ENCODE assay signal across 20 cellular contexts in genomic region chr12:19196959-19197630, GRCh38.
DNase-seq lines count a peak whose midpoint lies in the region; ATAC-seq, FAIRE-seq and TF ChIP-seq lines count a peak whose summit lies in the region.
"Had no signal": no experiment of that assay in that cellular context is flagged by ENCODE, and none has a peak within 500 bp of the region (broad histone marks: within the 10 kb centered on the region; RNA-seq: fewer than 3 reads in every experiment).

No MANE protein-coding gene starts in this region.

- no peak for TF ChIP-seq RAD21 in H1 (IDR thresholded peaks at IDR 0.05 in 1 of 2, conservative IDR thresholded peaks at IDR 0.05 in 1 of 2; ENCODE audit: low read depth in 2 of 2, low read length in 2 of 2)

- H3K27me3 ChIP-seq in H1 (replicated peaks in 1 of 4; ENCODE audit: control insufficient read depth in 3 of 4, extremely low read depth in 1 of 4, insufficient read depth in 3 of 4, low read length in 3 of 4): no peaks in the 10 kb centered on the region
- H3K27me3 ChIP-seq in thyroid gland: no peaks in the 10 kb centered on the region
- H3K27me3 ChIP-seq: ascending aorta, neural progenitor cell, SJSA1 had no signal

- H3K4me1 ChIP-seq in H1 (replicated peaks in 1 of 4; ENCODE audit: control insufficient read depth in 3 of 4, insufficient read depth in 4 of 4, low read length in 3 of 4): peaks cover 0 to 3% (median 0%) of the 10 kb centered on the region in 4 experiments; a peak in 2 of 7 replicates
- H3K4me1 ChIP-seq in thyroid gland: no peaks in the 10 kb centered on the region

- H3K4me2 ChIP-seq in H1 (ENCODE audit: insufficient read depth in 1 of 2, low read depth in 2 of 2, low read length in 2 of 2): no peak overlapping the region
- H3K4me2 ChIP-seq: neural progenitor cell had no signal

- no peaks in the 10 kb centered on the region for H3K23me2 ChIP-seq in H1 (ENCODE audit: low read depth, low read length)

- DNase-seq in NCI-H2081 (lab: John Stamatoyannopoulos, UW) (peak; percentile 18 to 72), NCI-H2081 treated with DMSO at 0.1 percent for 48 hours (lab: John Stamatoyannopoulos, UW) (no peak), NCI-H2029 (lab: John Stamatoyannopoulos, UW) (peak; percentile 41), H1 (ENCODE audit: low read depth in 1 of 2, low spot score in 2 of 2) (no peak), kidney tubule cell (ENCODE audit: low spot score) (peak; percentile 22), thyroid gland (no peak), medulla oblongata (ENCODE audit: extremely low spot score) (no peak)
- DNase-seq: ACHN; activated CD4-positive, alpha-beta T cell treated with anti-CD3 and anti-CD28 coated beads for 48 hours; activated naive CD4-positive, alpha-beta T cell treated with Interleukin-2 at 50 U/mL for 16 hours; activated T-cell treated with anti-CD3 and anti-CD28 coated beads for 4 hours; CD4-positive, CD25-positive, alpha-beta regulatory T cell; cortex of kidney; T1000 had no signal

- H3K9ac ChIP-seq in H1 (replicated peaks in 1 of 4; ENCODE audit: extremely low read depth in 1 of 4, low read depth in 3 of 4, low read length in 3 of 4): no peak overlapping the region
- H3K9ac ChIP-seq: neural progenitor cell had no signal

- no peak overlapping the region for H4K8ac ChIP-seq in H1 (ENCODE audit: extremely low read depth, insufficient read depth, low read length)

- TF ChIP-seq POLR2A in H1 (IDR thresholded peaks at IDR 0.05; ENCODE audit: control extremely low read depth in 1 of 2, low read depth in 2 of 2, low read length in 2 of 2) (no peak), thyroid gland (IDR thresholded peaks at IDR 0.05) (no peak)

- no peak for ATAC-seq in activated CD4-positive, CD25-positive, alpha-beta regulatory T cell treated with anti-CD3 and anti-CD28 coated beads, Interleukin-2, amount 50 U/mL, for 24 hours

- no peak overlapping the region for H3K23ac ChIP-seq in H1 (ENCODE audit: insufficient read length)

- 70% methylated on average over 6 of the region's 6 CpGs; no CpG with 5 or more reads in 1 of the 2 experiments for WGBS in H1 (ENCODE audit: extremely low coverage in 1 of 2, insufficient coverage in 1 of 2, insufficient read length in 1 of 2, insufficient replicate concordance in 2 of 2, low coverage in 1 of 2, low lambda C conversion rate in 2 of 2, missing lambda C conversion rate in 1 of 2), 2 experiments
- 66 to 69% methylated on average over 6 of the region's 6 CpGs for WGBS in thyroid gland, 2 donors

- no peaks in the 10 kb centered on the region for H3K36me3 ChIP-seq in H1 (ENCODE audit: control insufficient read depth in 2 of 4, insufficient read depth in 4 of 4, low read length in 3 of 4)
- H3K36me3 ChIP-seq in thyroid gland: no peaks in the 10 kb centered on the region
- H3K36me3 ChIP-seq: ascending aorta, neural progenitor cell, SJSA1 had no signal

- H3K4me3 ChIP-seq in H1 (ENCODE audit: extremely low read depth in 1 of 4, insufficient read depth in 2 of 4, low read depth in 3 of 4, low read length in 4 of 4) (no peak overlapping the region), thyroid gland (replicated peaks in 1 of 3) (no peak overlapping the region)
- H3K4me3 ChIP-seq: ascending aorta, neural progenitor cell, SJSA1 had no signal

- H4K91ac ChIP-seq in H1 (replicated peaks; ENCODE audit: insufficient read length, low read length): no peak overlapping the region

- H2AFZ ChIP-seq in H1 (ENCODE audit: low read length): no peak overlapping the region
- H2AFZ ChIP-seq: neural progenitor cell had no signal

- H3K9me3 ChIP-seq in H1 (ENCODE audit: insufficient read depth in 2 of 2, low read depth in 1 of 2, low read length in 1 of 2) (no peaks in the 10 kb centered on the region), thyroid gland (no peaks in the 10 kb centered on the region)
- H3K9me3 ChIP-seq: ascending aorta, SJSA1 had no signal

- no peak overlapping the region for H2BK120ac ChIP-seq in H1 (replicated peaks; ENCODE audit: low read depth, low read length)

- H3K27ac ChIP-seq in H1 (ENCODE audit: low read depth, low read length) (no peak overlapping the region), thyroid gland (no peak overlapping the region)
- H3K27ac ChIP-seq: ascending aorta, neural progenitor cell had no signal

- peaks cover 0 to 95% of the 10 kb centered on the region in 2 experiments; a peak in 3 of 4 replicates for H3K79me2 ChIP-seq in H1 (ENCODE audit: control insufficient read depth in 1 of 2, insufficient read depth in 2 of 2, low read length in 2 of 2)

- no peak overlapping the region for H2BK5ac ChIP-seq in H1 (ENCODE audit: low read depth, low read length)

- H3K56ac ChIP-seq in H1 (replicated peaks; ENCODE audit: insufficient read length, low read depth, low read length): no peak overlapping the region

- H2BK15ac ChIP-seq in H1 (ENCODE audit: low read length): no peak overlapping the region

- no peak overlapping the region for H3K4ac ChIP-seq in H1 (replicated peaks; ENCODE audit: insufficient read length, low read depth, low read length)

- peaks cover 10% of the 10 kb centered on the region; the same call in 1 of the 2 replicates for H3K79me1 ChIP-seq in H1 (ENCODE audit: low read depth, low read length)

- intact Hi-C loops in thyroid gland (cut with DNase I): no loop called here

- FAIRE-seq in H1 (lab: Jason Lieb, UNC): peak; percentile 85
- FAIRE-seq: endothelial cell of umbilical vein, islet of Langerhans had no signal

- no peak for TF ChIP-seq EP300 in H1 (IDR thresholded peaks at IDR 0.05; ENCODE audit: borderline replicate concordance in 1 of 2, low read depth in 2 of 2, low read length in 2 of 2)

- H4K5ac ChIP-seq in H1 (ENCODE audit: insufficient read length, low read depth, low read length): no peak overlapping the region

- CTCF ChIA-PET in H1 (lab: Charles Lee; ENCODE audit: partially characterized antibody): interaction anchor here (0.9 to 2.2 kb wide), 2 partner anchors 11 to 17 kb away, joined by 5 to 10 read pairs; no protein-coding TSS in a partner anchor

- peaks cover 2 to 8% of the 10 kb centered on the region in 2 experiments for H4K20me1 ChIP-seq in H1 (replicated peaks in 1 of 2; ENCODE audit: control insufficient read depth in 1 of 2, insufficient read depth in 2 of 2, low read length in 2 of 2)

- H2BK20ac ChIP-seq in H1 (ENCODE audit: low read length): no peak overlapping the region

- no peak overlapping the region for H3K14ac ChIP-seq in H1 (ENCODE audit: insufficient read length)

- POLR2A ChIA-PET in H1 (lab: Charles Lee; ENCODE audit: partially characterized antibody): no interaction called here

- no peak overlapping the region for H3K18ac ChIP-seq in H1 (ENCODE audit: extremely low read depth, low read length)

- H2AK5ac ChIP-seq in H1 (ENCODE audit: low read depth, low read length): no peak overlapping the region; the same call in 1 of the 2 replicates

- TF ChIP-seq CTCF in H1 (IDR thresholded peaks at IDR 0.05; ENCODE audit: control extremely low read depth in 1 of 3, insufficient read depth in 1 of 3, low read depth in 1 of 3, low read length in 3 of 3) (no peak), thyroid gland (IDR thresholded peaks at IDR 0.05) (no peak)

- no peak overlapping the region; the same call in 1 of the 2 replicates for H2BK12ac ChIP-seq in H1 (ENCODE audit: low read depth, low read length)

TF ChIP-seq in H1, 55 proteins besides CTCF, POLR2A, EP300 and RAD21:
- TF ChIP-seq SIRT6 (IDR thresholded peaks at IDR 0.05; ENCODE audit: low read length): no peak
- TF ChIP-seq CEBPB (IDR thresholded peaks at IDR 0.05; ENCODE audit: low read depth, low read length): no peak

Comparison
In these comparisons a context has a peak if more than half of its experiments do, and no peak if none do; other contexts are left out.
1. DNase-seq: peak in NCI-H2081 (2 of 2), NCI-H2029 (single experiment) and kidney tubule cell (single experiment); none in NCI-H2081 treated with DMSO at 0.1 percent for 48 hours (single experiment), H1 (0 of 2), thyroid gland (0 of 2) and medulla oblongata (single experiment).